Comparison of ENCODE assay signal across 25 cellular contexts in genomic region chr2:30098271-30099005, GRCh38.
"Had no signal": no experiment of that assay in that cellular context is flagged by ENCODE, and none has a peak within 500 bp of the region (broad histone marks: within the 10 kb centered on the region; RNA-seq: fewer than 3 reads in every experiment).

No MANE protein-coding gene starts in this region.

- H3K27me3 ChIP-seq: thyroid gland had no signal

- DNase-seq: activated CD4-positive, alpha-beta memory T cell treated with anti-CD3 and anti-CD28 coated beads for 36 hours; activated CD4-positive, alpha-beta T cell treated with anti-CD3 and anti-CD28 coated beads, Interleukin-2, amount 10 ng/mL, durations not matched to agents 24 days and 14 days; activated CD4-positive, CD25-positive, alpha-beta regulatory T cell treated with anti-CD3 and anti-CD28 coated beads, Interleukin-2, amount 50 U/mL, for 72 hours; activated naive CD8-positive, alpha-beta T cell treated with anti-CD3 and anti-CD28 coated beads, Interleukin-2, amount 50 U/mL, for 24 hours; activated T-cell treated with anti-CD3 and anti-CD28 coated beads, Interleukin-2, amount 50 U/mL, for 4 hours; amygdala; central memory CD4-positive, alpha-beta T cell; endodermal cell; foreskin keratinocyte; heart left ventricle; kidney glomerular epithelial cell; mammary epithelial cell; naive thymus-derived CD8-positive, alpha-beta T cell; nucleus accumbens; pancreas; sigmoid colon; small intestine; stimulated activated CD4-positive, alpha-beta T cell treated with anti-CD3 and anti-CD28 coated beads, Interleukin-2, amount 100 ng/mL, for 24 hours; stimulated activated naive B cell treated with anti-CD40 and anti-IgM and Interleukin-4, amounts not matched to agents 10 μg/mL and 1 μg/mL and 100 μg/mL, for 72 hours; stomach; T-helper 9 cell; thyroid gland had no signal

- ATAC-seq: activated naive CD8-positive, alpha-beta T cell treated with anti-CD3 and anti-CD28 coated beads, Interleukin-2, amount 50 U/mL, for 24 hours; activated T-cell treated with anti-CD3 and anti-CD28 coated beads, Interleukin-2, amount 50 U/mL, for 4 hours; activated T-helper 17 cell treated with anti-CD3 and anti-CD28 coated beads, Interleukin-2, amount 50 U/mL, for 72 hours; foreskin keratinocyte; heart left ventricle; naive thymus-derived CD8-positive, alpha-beta T cell; pancreas; stimulated activated naive B cell treated with anti-CD40 and anti-IgM and Interleukin-4, amounts not matched to agents 10 μg/mL and 1 μg/mL and 100 μg/mL, for 72 hours had no signal

- H3K27ac ChIP-seq: esophagus muscularis mucosa, foreskin keratinocyte, heart left ventricle, pancreas, prostate gland, sigmoid colon, stomach, thyroid gland had no signal

- H3K9me3 ChIP-seq: esophagus muscularis mucosa, heart left ventricle, pancreas, prostate gland, sigmoid colon, stomach, thyroid gland had no signal

- H3K36me3 ChIP-seq: esophagus muscularis mucosa, heart left ventricle, pancreas, prostate gland, sigmoid colon, stomach, thyroid gland had no signal

- H3K4me3 ChIP-seq: esophagus muscularis mucosa, heart left ventricle, pancreas, prostate gland, sigmoid colon, stomach, thyroid gland had no signal

- H3K4me1 ChIP-seq: esophagus muscularis mucosa, foreskin keratinocyte, heart left ventricle, pancreas, prostate gland, sigmoid colon, stomach, thyroid gland had no signal
